Comparison of ENCODE assay signal across 1 cellular context in genomic region chr5:76522103-76522942, GRCh38.
TF ChIP-seq lines count a peak whose summit lies in the region.

No MANE protein-coding gene starts in this region.

TF ChIP-seq in HepG2, 621 proteins besides CTCF, POLR2A, EP300 and RAD21 (continued from another document and continues in another):
- TF ChIP-seq ZNF784 (CRISPR knock-in tag; IDR thresholded peaks at IDR 0.05; ENCODE audit: borderline replicate concordance) (0 out of 2 replicates have a peak, but pooled peaks have one; percentile 23), FOXA3 (CRISPR knock-in tag; IDR thresholded peaks at IDR 0.05) (peak; percentile 20; the same call in 1 of the 2 replicates), DPF2 (CRISPR knock-in tag; IDR thresholded peaks at IDR 0.05; ENCODE audit: borderline replicate concordance, low read depth) (0 out of 2 replicates have a peak, but pooled peaks have one; percentile 23), SAP130 (CRISPR knock-in tag; IDR thresholded peaks at IDR 0.05; ENCODE audit: low read depth) (peak; percentile 59), HNF1A (IDR thresholded peaks at IDR 0.05; ENCODE audit: low read depth) (peak; percentile 91), HNF1A (CRISPR knock-in tag; IDR thresholded peaks at IDR 0.05; ENCODE audit: borderline replicate concordance) (peak; percentile 84), ZNF350 (CRISPR knock-in tag; IDR thresholded peaks at IDR 0.05; ENCODE audit: borderline replicate concordance, low read depth) (peak; percentile 26; the same call in 1 of the 2 replicates), ATF3 (CRISPR knock-in tag; IDR thresholded peaks at IDR 0.05) (no peak), CC2D1A (CRISPR knock-in tag; IDR thresholded peaks at IDR 0.05) (no peak), ZMYM4 (CRISPR knock-in tag; IDR thresholded peaks at IDR 0.05) (peak; percentile 63), ZNF331 (CRISPR knock-in tag; IDR thresholded peaks at IDR 0.05) (peak; percentile 27; the same call in 1 of the 2 replicates), ZNF512 (CRISPR knock-in tag; IDR thresholded peaks at IDR 0.05) (no peak), SALL1 (CRISPR knock-in tag; IDR thresholded peaks at IDR 0.05) (peak; percentile 19; the same call in 1 of the 2 replicates), ZNF670 (CRISPR knock-in tag; IDR thresholded peaks at IDR 0.05; ENCODE audit: borderline replicate concordance) (0 out of 2 replicates have a peak, but pooled peaks have one; percentile 27), ARID3A (IDR thresholded peaks at IDR 0.05; ENCODE audit: low read depth, low read length) (peak; percentile 74), ZNF644 (CRISPR knock-in tag; IDR thresholded peaks at IDR 0.05; ENCODE audit: low read depth) (peak; percentile 62; the same call in 1 of the 2 replicates), HNF1B (CRISPR knock-in tag; IDR thresholded peaks at IDR 0.05) (0 out of 2 replicates have a peak, but pooled peaks have one; percentile 47), ARID5B (CRISPR knock-in tag; IDR thresholded peaks at IDR 0.05) (peak; percentile 41; the same call in 1 of the 2 replicates), SOX13 (IDR thresholded peaks at IDR 0.05) (no peak), SOX13 (CRISPR knock-in tag; conservative IDR thresholded peaks at IDR 0.05 in 1 of 2, IDR thresholded peaks at IDR 0.05 in 1 of 2) (peak in 1 of 2 experiments; percentile 19; a peak in 1 of 4 replicates), CEBPG (CRISPR knock-in tag; IDR thresholded peaks at IDR 0.05) (peak; percentile 50), MAFF (IDR thresholded peaks at IDR 0.05; ENCODE audit: low read depth, low read length) (peak; percentile 57), AHDC1 (CRISPR knock-in tag; IDR thresholded peaks at IDR 0.05; ENCODE audit: borderline replicate concordance) (0 out of 2 replicates have a peak, but pooled peaks have one; percentile 13), LCORL (IDR thresholded peaks at IDR 0.05) (no peak), LCORL (CRISPR knock-in tag; IDR thresholded peaks at IDR 0.05) (0 out of 2 replicates have a peak, but pooled peaks have one; percentile 32), ZNF839 (CRISPR knock-in tag; IDR thresholded peaks at IDR 0.05; ENCODE audit: borderline replicate concordance) (no peak), ZNF205 (CRISPR knock-in tag; IDR thresholded peaks at IDR 0.05) (no peak), ERF (CRISPR knock-in tag; IDR thresholded peaks at IDR 0.05) (no peak), STAG1 (CRISPR knock-in tag; IDR thresholded peaks at IDR 0.05) (0 out of 2 replicates have a peak, but pooled peaks have one; percentile 5), MAFK (conservative IDR thresholded peaks at IDR 0.05 in 1 of 2, IDR thresholded peaks at IDR 0.05 in 1 of 2; ENCODE audit: low read length in 2 of 2) (peak; percentile 47 to 58; a peak in 3 of 4 replicates), STAT6 (CRISPR knock-in tag; IDR thresholded peaks at IDR 0.05; ENCODE audit: borderline replicate concordance) (no peak)
